In the genomic region with DNA sequence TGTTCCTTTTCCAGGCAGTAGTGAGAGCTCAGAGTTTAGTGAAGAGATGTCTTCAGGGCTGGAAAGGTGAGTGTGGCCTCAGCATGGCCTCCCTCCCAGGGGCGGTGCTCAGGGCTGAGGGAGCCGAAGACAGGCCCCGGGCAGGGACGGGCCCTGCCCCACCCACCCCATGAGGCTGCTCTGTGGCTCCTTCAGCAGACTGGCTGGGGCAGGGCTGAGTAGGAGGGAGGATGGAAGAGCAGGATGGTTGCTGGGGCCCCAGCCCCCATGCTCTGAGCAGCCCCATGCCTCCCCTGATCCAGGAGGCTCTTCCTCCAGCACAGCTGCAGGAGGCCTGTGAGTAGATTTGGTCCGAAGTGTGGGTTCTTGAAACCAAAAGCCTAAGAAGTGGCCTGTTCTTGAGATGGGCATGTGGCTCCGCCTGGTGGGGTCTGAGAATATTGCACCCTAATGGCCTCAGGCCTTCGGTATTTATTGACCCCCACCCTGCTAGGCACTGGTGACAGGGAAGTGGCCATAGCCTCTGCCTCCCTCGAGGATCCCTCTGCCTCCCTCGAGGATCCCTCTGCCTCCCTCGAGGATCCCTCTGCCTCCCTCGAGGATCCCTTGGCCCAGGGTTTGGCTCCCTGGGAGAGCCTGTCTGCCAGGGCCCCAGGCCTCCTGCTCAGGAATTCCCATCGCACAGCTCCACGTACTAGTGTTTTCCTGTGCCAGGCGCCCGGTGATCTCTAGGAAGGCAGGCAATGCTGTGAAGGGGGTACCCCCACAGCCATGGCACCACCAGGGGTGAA, we compare ENCODE assay signal across 8 cellular contexts.
DNase-seq lines count a peak whose midpoint lies in the region; ATAC-seq and TF ChIP-seq lines count a peak whose summit lies in the region.

No MANE protein-coding gene starts in this region.

- TF ChIP-seq CTCF in epithelial cell of esophagus (IDR thresholded peaks at IDR 0.05; ENCODE audit: insufficient read depth, low read depth, low read length, missing control alignments), result peak; percentile 88

- DNase-seq in D341Med (ENCODE audit: low spot score), result peak; percentile 78
- peak; percentile 61 for DNase-seq in NOMO-1 treated with dmso at 0.1 percent for 144 hours (lab: John Stamatoyannopoulos, UW; ENCODE audit: unreplicated experiment)
- DNase-seq in activated CD8-positive, alpha-beta memory T cell treated with anti-CD3 and anti-CD28 coated beads, Interleukin-2, amount 50 U/mL, for 1 hour (ENCODE audit: extremely low read depth), result peak; percentile 30
- peak; percentile 73 for DNase-seq in epithelial cell of esophagus (ENCODE audit: low read depth)
- DNase-seq in myocyte (ENCODE audit: low read depth), result peak; percentile 86
- DNase-seq in stimulated activated CD8-positive, alpha-beta memory T cell treated with anti-CD3 and anti-CD28 coated beads, Interleukin-4, amount 100 ng/mL, for 4 hours (ENCODE audit: low read depth in 2 of 2, low spot score in 1 of 2), result peak; percentile 49 to 69

- H3K4me3 ChIP-seq in epithelial cell of esophagus (ENCODE audit: low read length), result no peak overlapping the region

- ATAC-seq in HG02970 (IDR thresholded peaks at IDR 0.05; ENCODE audit: low FRiP score, unreplicated experiment), result peak; percentile 57
- ATAC-seq in GM19324 (IDR thresholded peaks at IDR 0.05; ENCODE audit: low FRiP score, unreplicated experiment), result no peak

Comparison
In these comparisons a context has a peak if more than half of its experiments do, and no peak if none do; other contexts are left out.
1. DNase-seq: peak in every context shown above with its lines; median percentile 86 in myocyte; 78 in D341Med; 73 in epithelial cell of esophagus; 61 in NOMO-1 treated with dmso at 0.1 percent for 144 hours; 59 in stimulated activated CD8-positive, alpha-beta memory T cell treated with anti-CD3 and anti-CD28 coated beads, Interleukin-4, amount 100 ng/mL, for 4 hours; 30 in activated CD8-positive, alpha-beta memory T cell treated with anti-CD3 and anti-CD28 coated beads, Interleukin-2, amount 50 U/mL, for 1 hour.